ENCODE assay signal across 26 cellular contexts in genomic region chr13:68550330-68550729, GRCh38.
A peak's percentile ranks its signal among the peaks of the same experiment; 100 is the strongest.
DNase-seq lines count a peak whose midpoint lies in the region; ATAC-seq lines count a peak whose summit lies in the region.
"Had no signal": no experiment of that assay in that cellular context is flagged by ENCODE, and none has a peak within 500 bp of the region (broad histone marks: within the 10 kb centered on the region; RNA-seq: fewer than 3 reads in every experiment).

No MANE protein-coding gene starts in this region.

- H3K27me3 Mint-ChIP-seq in stimulated activated naive B cell treated with anti-CD40 and anti-IgM and Interleukin-4, amounts not matched to agents 10 μg/mL and 1 μg/mL and 100 μg/mL, for 72 hours, result no peaks in the 10 kb centered on the region
- H3K27me3 Mint-ChIP-seq: activated CD4-positive, alpha-beta memory T cell treated with anti-CD3 and anti-CD28 coated beads, Interleukin-2, amount 10 ng/mL, durations not matched to agents 7 days and 5 days; activated naive CD4-positive, alpha-beta T cell treated with anti-CD3 and anti-CD28 coated beads, Interleukin-2, amount 50 U/mL, for 24 hours; activated T-cell treated with anti-CD3 and anti-CD28 coated beads, Interleukin-2, amount 50 U/mL, for 24 hours; CD4-positive, alpha-beta memory T cell had no signal

- H3K4me1 Mint-ChIP-seq in stimulated activated naive B cell treated with anti-CD40 and anti-IgM and Interleukin-4, amounts not matched to agents 10 μg/mL and 1 μg/mL and 100 μg/mL, for 72 hours, result no peaks in the 10 kb centered on the region
- H3K4me1 Mint-ChIP-seq: activated CD4-positive, alpha-beta memory T cell treated with anti-CD3 and anti-CD28 coated beads, Interleukin-2, amount 10 ng/mL, durations not matched to agents 7 days and 5 days; activated naive CD4-positive, alpha-beta T cell treated with anti-CD3 and anti-CD28 coated beads, Interleukin-2, amount 50 U/mL, for 24 hours; CD4-positive, alpha-beta memory T cell; neural crest cell had no signal

- H3K4me3 Mint-ChIP-seq in stimulated activated naive B cell treated with anti-CD40 and anti-IgM and Interleukin-4, amounts not matched to agents 10 μg/mL and 1 μg/mL and 100 μg/mL, for 72 hours, result no peak overlapping the region
- H3K4me3 Mint-ChIP-seq: activated CD4-positive, alpha-beta memory T cell treated with anti-CD3 and anti-CD28 coated beads, Interleukin-2, amount 10 ng/mL, durations not matched to agents 7 days and 5 days; activated naive CD4-positive, alpha-beta T cell treated with anti-CD3 and anti-CD28 coated beads, Interleukin-2, amount 50 U/mL, for 24 hours; activated T-cell treated with anti-CD3 and anti-CD28 coated beads, Interleukin-2, amount 50 U/mL, for 24 hours; CD4-positive, alpha-beta memory T cell; neural crest cell had no signal

- DNase-seq in stimulated activated naive B cell treated with anti-CD40 and anti-IgM and Interleukin-4, amounts not matched to agents 10 μg/mL and 1 μg/mL and 100 μg/mL, for 72 hours, result no peak
- DNase-seq in CD1c-positive myeloid dendritic cell (ENCODE audit: extremely low spot score), result no peak
- DNase-seq in NCI-H2081 treated with DMSO at 0.1 percent for 48 hours (lab: John Stamatoyannopoulos, UW), result no peak
- DNase-seq: activated CD4-positive, alpha-beta memory T cell treated with anti-CD3 and anti-CD28 coated beads, Interleukin-2, amount 10 ng/mL, durations not matched to agents 7 days and 5 days; activated CD4-positive, CD25-positive, alpha-beta regulatory T cell; activated T-cell treated with anti-CD3 and anti-CD28 coated beads, Interleukin-2, amount 50 U/mL, for 24 hours; aorta; CD4-positive, alpha-beta memory T cell; central memory CD4-positive, alpha-beta T cell; DMS153; GF-D8; GOT3; heart right ventricle; left ventricle myocardium inferior; NCI-H1105 treated with DMSO at 0.1 percent for 48 hours; NCI-H524 treated with DMSO at 0.1 percent for 48 hours; stimulated activated naive CD4-positive, alpha-beta T cell treated with Interleukin-2 at 50 U/mL for 16 hours; T1000; thyroid gland had no signal

- no peaks in the 10 kb centered on the region for H3K9me3 Mint-ChIP-seq in stimulated activated naive B cell treated with anti-CD40 and anti-IgM and Interleukin-4, amounts not matched to agents 10 μg/mL and 1 μg/mL and 100 μg/mL, for 72 hours
- H3K9me3 Mint-ChIP-seq: activated naive CD4-positive, alpha-beta T cell treated with anti-CD3 and anti-CD28 coated beads, Interleukin-2, amount 50 U/mL, for 24 hours had no signal

- peak; percentile 76 for ATAC-seq in GM19452 (IDR thresholded peaks at IDR 0.05; ENCODE audit: unreplicated experiment)
- peak; percentile 56 for ATAC-seq in HG02884 (IDR thresholded peaks at IDR 0.05; ENCODE audit: unreplicated experiment)
- peak; percentile 73 for ATAC-seq in HG03378 (IDR thresholded peaks at IDR 0.05; ENCODE audit: unreplicated experiment)
- ATAC-seq in stimulated activated naive B cell treated with anti-CD40 and anti-IgM and Interleukin-4, amounts not matched to agents 10 μg/mL and 1 μg/mL and 100 μg/mL, for 72 hours (replicated peaks), result peak; percentile 31 to 64
- no peak for ATAC-seq in HG02678 (IDR thresholded peaks at IDR 0.05; ENCODE audit: unreplicated experiment)
- ATAC-seq: SK-N-SH treated with all-trans-retinoic acid at 6 μM for 48 hours had no signal

- H3K27ac Mint-ChIP-seq in stimulated activated naive B cell treated with anti-CD40 and anti-IgM and Interleukin-4, amounts not matched to agents 10 μg/mL and 1 μg/mL and 100 μg/mL, for 72 hours, result no peak overlapping the region
- H3K27ac Mint-ChIP-seq: activated CD4-positive, alpha-beta memory T cell treated with anti-CD3 and anti-CD28 coated beads, Interleukin-2, amount 10 ng/mL, durations not matched to agents 7 days and 5 days; activated naive CD4-positive, alpha-beta T cell treated with anti-CD3 and anti-CD28 coated beads, Interleukin-2, amount 50 U/mL, for 24 hours; activated T-cell treated with anti-CD3 and anti-CD28 coated beads, Interleukin-2, amount 50 U/mL, for 24 hours; CD4-positive, alpha-beta memory T cell had no signal

- H3K36me3 Mint-ChIP-seq in stimulated activated naive B cell treated with anti-CD40 and anti-IgM and Interleukin-4, amounts not matched to agents 10 μg/mL and 1 μg/mL and 100 μg/mL, for 72 hours, result no peaks in the 10 kb centered on the region
- H3K36me3 Mint-ChIP-seq: activated naive CD4-positive, alpha-beta T cell treated with anti-CD3 and anti-CD28 coated beads, Interleukin-2, amount 50 U/mL, for 24 hours; CD4-positive, alpha-beta memory T cell had no signal
